In the genomic region with DNA sequence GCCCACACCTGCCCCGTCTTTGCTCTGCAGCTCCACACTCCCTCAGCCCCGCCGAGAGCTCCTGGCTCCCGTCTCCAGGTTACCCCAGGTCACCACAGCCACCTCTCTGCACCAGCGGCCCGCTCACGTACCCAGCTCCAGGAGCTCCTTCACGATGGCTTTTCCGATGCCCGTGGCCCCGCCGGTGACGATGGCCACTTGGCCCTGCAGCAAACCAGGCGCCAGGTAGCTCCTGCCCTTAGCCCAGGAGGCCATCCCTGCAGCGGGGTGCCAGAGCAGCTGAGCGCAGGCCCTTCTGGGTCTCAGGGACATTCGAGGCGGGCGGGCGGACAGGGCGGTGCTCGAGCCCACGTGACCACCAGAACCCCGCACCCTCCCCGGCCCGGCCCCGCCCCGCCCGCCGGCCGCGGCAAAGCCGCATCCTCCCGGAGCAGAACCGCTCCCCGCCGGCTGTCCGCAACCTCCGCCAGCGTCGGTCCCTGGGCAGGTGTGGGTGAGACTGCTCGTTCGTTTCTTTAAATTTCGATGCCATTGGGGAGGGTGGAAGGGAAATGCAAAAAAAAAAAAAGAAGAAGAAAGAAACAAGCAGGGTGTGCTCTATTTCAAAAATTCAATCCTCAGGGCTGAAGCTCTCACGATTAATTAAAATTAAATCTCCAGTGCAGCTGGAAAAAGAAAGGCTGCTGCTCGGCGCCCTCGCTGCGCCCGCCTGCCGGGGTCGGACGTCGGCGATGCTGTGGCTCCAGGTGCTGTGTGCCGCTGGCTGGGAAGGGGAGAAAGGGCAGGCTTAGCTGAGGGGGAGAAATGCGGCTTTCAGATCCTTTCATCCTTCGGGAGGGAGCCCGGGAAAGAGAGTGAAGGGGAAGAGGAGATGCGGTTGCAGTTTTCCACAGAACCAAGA, we compare ENCODE assay signal across 8 cellular contexts. TPM values are rescaled to one million over a fixed set of nuclear protein-coding genes. Genes with fewer than 3 reads are reported as not detected.
DNase-seq lines count a peak whose midpoint lies in the region; ATAC-seq and TF ChIP-seq lines count a peak whose summit lies in the region.

A gene (minus strand): TSS at position 323 of the 901 bp plus-strand sequence. CDS start 68 bp downstream, at position 255.
A gene with protein sequence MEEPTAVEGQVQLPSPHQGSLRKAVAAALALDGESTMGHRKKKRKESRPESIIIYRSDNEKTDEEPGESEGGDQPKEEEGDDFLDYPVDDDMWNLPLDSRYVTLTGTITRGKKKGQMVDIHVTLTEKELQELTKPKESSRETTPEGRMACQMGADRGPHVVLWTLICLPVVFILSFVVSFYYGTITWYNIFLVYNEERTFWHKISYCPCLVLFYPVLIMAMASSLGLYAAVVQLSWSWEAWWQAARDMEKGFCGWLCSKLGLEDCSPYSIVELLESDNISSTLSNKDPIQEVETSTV (plus strand): TSS at position 433 of the 901 bp plus-strand sequence. CDS start 14,045 bp downstream, outside the sequence.

- peak within 1 kb of the TSS; percentile 98 for H3K27ac Mint-ChIP-seq in neural crest cell (ENCODE audit: unreplicated experiment)

- H3K4me3 ChIP-seq in Jurkat, Clone E6-1 (ENCODE audit: low read length): peak within 1 kb of the TSS; percentile 63
- H3K4me3 ChIP-seq in foreskin fibroblast (ENCODE audit: low read depth in 1 of 2, low read length in 2 of 2) (peak within 1 kb of the TSS; percentile 68 to 73), stomach (peak within 1 kb of the TSS; percentile 60 to 90 (median 73))

- peak within 1 kb of the TSS; percentile 86 for H3K4me3 Mint-ChIP-seq in neural crest cell

- H3K4me1 ChIP-seq in stomach: peaks cover 5 to 44% (median 18%) of the 10 kb centered on the region in 4 donors

- no peaks in the 10 kb centered on the region for H3K36me3 ChIP-seq in stomach

- no peaks in the 10 kb centered on the region for H3K27me3 Mint-ChIP-seq in neural crest cell (ENCODE audit: low read depth)

- TF ChIP-seq POLR2A in stomach (IDR thresholded peaks at IDR 0.05): no peak

- H3K9me3 Mint-ChIP-seq in neural crest cell: no peaks in the 10 kb centered on the region

- no peak for TF ChIP-seq EP300 in stomach (IDR thresholded peaks at IDR 0.05)

- TF ChIP-seq CTCF in foreskin fibroblast (IDR thresholded peaks at IDR 0.05; ENCODE audit: low read depth, low read length) (no peak), neural crest cell (conservative IDR thresholded peaks at IDR 0.05) (no peak), stomach (IDR thresholded peaks at IDR 0.05) (no peak)

- intact Hi-C loops in stomach (cut with DNase I; ENCODE audit: low total_unique reads): no loop called here

- peak within 1 kb of the TSS; percentile 52 to 74 (median 60) for H3K27ac ChIP-seq in stomach

- H3K27me3 ChIP-seq in stomach: no peaks in the 10 kb centered on the region

- H3K9me3 ChIP-seq in stomach: no peaks in the 10 kb centered on the region

- DNase-seq in DMS79 treated with DMSO at 0.1 percent for 48 hours (lab: John Stamatoyannopoulos, UW) (peak; percentile 70), RPMI8226 (peak; percentile 60), foreskin fibroblast (peak; percentile 37 to 78), neural crest cell (ENCODE audit: low read depth, low spot score) (peak; percentile 68), stomach (peak; percentile 80)
- peak; percentile 26 for DNase-seq in Jurkat, Clone E6-1 (ENCODE audit: low read depth, low spot score)
- DNase-seq in activated effector memory CD4-positive, alpha-beta T cell treated with anti-CD3 and anti-CD28 coated beads, Interleukin-2, amount 50 U/mL, for 16 hours: peak; percentile 92

- H3K36me3 Mint-ChIP-seq in neural crest cell (ENCODE audit: low read depth): peaks cover 2% of the 10 kb centered on the region

- 0 to 2% (median 1%) methylated on average over 51 to 60 of the region's 60 CpGs for WGBS in stomach, 5 donors

- H3K4me1 Mint-ChIP-seq in neural crest cell: peaks cover 52% of the 10 kb centered on the region

- peak; percentile 93 for ATAC-seq in GM21717 (IDR thresholded peaks at IDR 0.05; ENCODE audit: unreplicated experiment)

RNA-seq across cellular contexts. Expression of the first gene that starts in this region (rescaled TPM):
- polyA plus RNA-seq in Jurkat, Clone E6-1 (2012; ENCODE audit: insufficient read depth, insufficient read length): 22.8 TPM
- total RNA-seq in neural crest cell (12.5 and 18.2 TPM in 2 replicates), stomach (10 to 100 TPM in 2 of 5 donors, 1 to 10 TPM in 2, not detected in 1; 6.1 to 71.8 (median 8.3) TPM)
- polyA plus RNA-seq in stomach: 1 to 10 TPM; 4.1 to 7.8 (median 4.9) TPM

RNA-seq across cellular contexts. Expression of the second gene that starts in this region (rescaled TPM):
- 1.5 TPM for polyA plus RNA-seq in Jurkat, Clone E6-1 (2012; ENCODE audit: insufficient read depth, insufficient read length)
- total RNA-seq in neural crest cell: 29.7 and 34.8 TPM in 2 replicates
- total RNA-seq in stomach: 1 to 10 TPM in 1 of 5 donors, under 1 TPM in 2, not detected in 2; 0.55 to 2.8 (median 0.89) TPM
- polyA plus RNA-seq in stomach: under 1 TPM in 2 of 3 donors, not detected in 1; 0.05 to 0.37 TPM

Comparison
In these comparisons a context has a peak if more than half of its experiments do, and no peak if none do; other contexts are left out.
1. Peak in every context shown above with its lines: DNase-seq, ATAC-seq, H3K4me3 ChIP-seq and H3K27ac ChIP-seq.
2. DNase-seq: peak in every context shown above with its lines; median percentile 92 in activated effector memory CD4-positive, alpha-beta T cell treated with anti-CD3 and anti-CD28 coated beads, Interleukin-2, amount 50 U/mL, for 16 hours; 80 in stomach; 70 in DMS79 treated with DMSO at 0.1 percent for 48 hours; 68 in neural crest cell; 60 in RPMI8226; 58 in foreskin fibroblast; 26 in Jurkat, Clone E6-1.